In genomic region chr1:30724655-30725421, GRCh38 we compare ENCODE assay signal across 29 cellular contexts. TPM values are rescaled to one million over a fixed set of nuclear protein-coding genes. Genes with fewer than 3 reads are reported as not detected.
"Had no signal": no experiment of that assay in that cellular context is flagged by ENCODE, and none has a peak within 500 bp of the region (broad histone marks: within the 10 kb centered on the region; RNA-seq: fewer than 3 reads in every experiment).

No MANE protein-coding gene starts in this region.

- H3K4me3 Mint-ChIP-seq: activated naive CD8-positive, alpha-beta T cell; activated T-cell treated with anti-CD3 and anti-CD28 coated beads, Interleukin-2, amount 50 U/mL, for 24 hours; activated T-helper 17 cell treated with anti-CD3 and anti-CD28 coated beads, Interleukin-2, amount 50 U/mL, for 72 hours; dendritic cell treated with granulocyte-macrophage colony-stimulating factor and Interleukin-4, amounts not matched to agents 40 ng/mL and 50 ng/mL, for 4 days; neural crest cell; T-cell had no signal

- ATAC-seq: esophagus mucosa, left lobe of liver, T-cell had no signal

- H3K4me1 ChIP-seq: adrenal gland, breast epithelium had no signal

- DNase-seq: activated CD4-positive, alpha-beta T cell treated with anti-CD3 and anti-CD28 coated beads for 1 hour; activated CD8-positive, alpha-beta memory T cell treated with anti-CD3 and anti-CD28 coated beads for 24 hours; activated CD8-positive, alpha-beta memory T cell treated with anti-CD3 and anti-CD28 coated beads, Interleukin-2, amount 50 U/mL, for 4 hours; activated naive CD4-positive, alpha-beta T cell; activated T-cell treated with anti-CD3 and anti-CD28 coated beads, Interleukin-2, amount 50 U/mL, for 24 hours; adrenal gland; effector memory CD4-positive, alpha-beta T cell; foreskin melanocyte; naive B cell; sigmoid colon; stimulated activated CD4-positive, alpha-beta T cell treated with anti-CD3 and anti-CD28 coated beads, Interleukin-4, amount 100 ng/mL, for 1 hour; stimulated activated naive CD4-positive, alpha-beta T cell treated with Interleukin-2 at 50 U/mL for 16 hours; T-cell; thyroid gland had no signal

- H3K36me3 Mint-ChIP-seq: naive B cell had no signal

- H3K4me3 ChIP-seq: adrenal gland, breast epithelium, lung, sigmoid colon, thyroid gland had no signal

- H3K36me3 ChIP-seq: adrenal gland, breast epithelium, thyroid gland had no signal

- H3K27ac ChIP-seq: adrenal gland, breast epithelium, sigmoid colon, thyroid gland had no signal

- H3K27me3 ChIP-seq: adrenal gland, breast epithelium, sigmoid colon, thyroid gland had no signal

- H3K27ac Mint-ChIP-seq: activated naive CD8-positive, alpha-beta T cell had no signal

- H3K9me3 Mint-ChIP-seq: activated T-cell treated with anti-CD3 and anti-CD28 coated beads, Interleukin-2, amount 50 U/mL, for 24 hours; activated T-helper 17 cell treated with anti-CD3 and anti-CD28 coated beads, Interleukin-2, amount 50 U/mL, for 72 hours; dendritic cell treated with granulocyte-macrophage colony-stimulating factor and Interleukin-4, amounts not matched to agents 40 ng/mL and 50 ng/mL, for 4 days; naive B cell; neural crest cell; T-cell had no signal

- H3K9me3 ChIP-seq: adrenal gland, breast epithelium, sigmoid colon, thyroid gland had no signal

- H3K27me3 Mint-ChIP-seq: activated naive CD8-positive, alpha-beta T cell; activated T-cell treated with anti-CD3 and anti-CD28 coated beads, Interleukin-2, amount 50 U/mL, for 24 hours; activated T-helper 17 cell treated with anti-CD3 and anti-CD28 coated beads, Interleukin-2, amount 50 U/mL, for 72 hours; naive B cell; T-cell had no signal

- FAIRE-seq: endothelial cell of umbilical vein, kidney had no signal

RNA-seq across cellular contexts. Expression of gene MATN1, which starts 1.5 kb away (rescaled TPM):
- total RNA-seq: breast epithelium, esophagus mucosa, left lobe of liver, mesenteric fat pad, posterior vena cava, renal cortical epithelial cell, ureter had no signal

RNA-seq across cellular contexts. Expression of gene LAPTM5, which starts 32.7 kb away (rescaled TPM):
- total RNA-seq: chondrocyte, renal cortical epithelial cell had no signal
